In the genomic region with DNA sequence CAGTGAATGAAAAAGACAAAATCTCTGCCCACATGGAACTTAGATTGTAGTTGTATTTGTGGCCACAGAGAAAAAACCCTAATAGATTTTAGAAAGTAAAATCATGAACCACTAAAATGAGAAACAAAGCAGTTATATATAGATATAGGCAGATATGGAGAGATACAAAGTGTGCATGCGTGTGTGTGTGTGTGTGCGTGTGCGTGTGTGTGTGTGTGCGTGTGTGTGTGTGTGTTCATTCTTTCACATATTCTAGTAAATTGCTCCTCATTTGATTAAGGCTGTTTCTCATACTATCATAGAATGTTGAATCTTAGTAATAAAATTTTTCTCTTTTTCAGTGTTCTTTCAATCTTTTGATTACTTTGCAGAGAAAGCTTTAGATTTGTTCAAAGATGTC, we compare ENCODE assay signal across 21 cellular contexts.
DNase-seq lines count a peak whose midpoint lies in the region; ATAC-seq and TF ChIP-seq lines count a peak whose summit lies in the region.
"Had no signal": no experiment of that assay in that cellular context is flagged by ENCODE, and none has a peak within 500 bp of the region (broad histone marks: within the 10 kb centered on the region; RNA-seq: fewer than 3 reads in every experiment).

No MANE protein-coding gene starts in this region.

- DNase-seq in DMS53 (lab: John Stamatoyannopoulos, UW), result peak; percentile 5
- DNase-seq in DMS53 treated with DMSO at 0.1 percent for 48 hours (lab: John Stamatoyannopoulos, UW; ENCODE audit: unreplicated experiment), result no peak
- peak; percentile 4 for DNase-seq in NCI-H69 (lab: John Stamatoyannopoulos, UW)
- no peak for DNase-seq in central memory CD8-positive, alpha-beta T cell (ENCODE audit: low spot score in 2 of 2)
- DNase-seq in activated CD4-positive, alpha-beta T cell treated with anti-CD3 and anti-CD28 coated beads for 48 hours, result no peak
- DNase-seq in left lobe of liver (ENCODE audit: low spot score), result no peak
- DNase-seq in NCI-H2171 (lab: John Stamatoyannopoulos, UW), result no peak
- DNase-seq: 8988T, ACHN, BE2C, DMS153, HFFc6, KG1, MM.1S, NCI-H2227 treated with DMSO at 0.1 percent for 48 hours, NCI-H526 treated with DMSO at 0.1 percent for 48 hours, Peyer's patch, SJCRH30 had no signal

- TF ChIP-seq CTCF in nephron (IDR thresholded peaks at IDR 0.05; ENCODE audit: unreplicated experiment in 3 of 3), result no peak

- H3K9me3 Mint-ChIP-seq in central memory CD8-positive, alpha-beta T cell, result no peaks in the 10 kb centered on the region
- no peaks in the 10 kb centered on the region for H3K9me3 Mint-ChIP-seq in nephron
- H3K9me3 Mint-ChIP-seq: GM23338, H9, HFFc6 had no signal

- no peak for ATAC-seq in central memory CD8-positive, alpha-beta T cell (replicated peaks; ENCODE audit: extremely low read depth, poor library complexity, severe bottlenecking)
- no peak for ATAC-seq in left lobe of liver

- H3K36me3 Mint-ChIP-seq in central memory CD8-positive, alpha-beta T cell (ENCODE audit: insufficient read depth), result peaks cover 7% of the 10 kb centered on the region
- peaks cover 6% of the 10 kb centered on the region for H3K36me3 Mint-ChIP-seq in nephron (ENCODE audit: low read depth)

- no peak overlapping the region for H3K4me3 Mint-ChIP-seq in central memory CD8-positive, alpha-beta T cell
- no peak overlapping the region for H3K4me3 Mint-ChIP-seq in nephron
- H3K4me3 Mint-ChIP-seq: GM23338, H9, HFFc6 had no signal

- peaks cover 7% of the 10 kb centered on the region for H3K4me1 Mint-ChIP-seq in central memory CD8-positive, alpha-beta T cell
- peaks cover 14% of the 10 kb centered on the region for H3K4me1 Mint-ChIP-seq in nephron

- peak overlapping the region; percentile 0 for H3K27ac Mint-ChIP-seq in central memory CD8-positive, alpha-beta T cell (ENCODE audit: low read depth)
- peak overlapping the region; percentile 1 to 75 (median 24) for H3K27ac Mint-ChIP-seq in nephron
- H3K27ac Mint-ChIP-seq: HFFc6 had no signal

- no peaks in the 10 kb centered on the region for H3K27me3 Mint-ChIP-seq in central memory CD8-positive, alpha-beta T cell
- peaks cover 8% of the 10 kb centered on the region for H3K27me3 Mint-ChIP-seq in nephron (ENCODE audit: low read depth)

Comparison
In these comparisons a context has a peak if more than half of its experiments do, and no peak if none do; other contexts are left out.
1. DNase-seq: peak in DMS53 (single experiment) and NCI-H69 (single experiment); none in DMS53 treated with DMSO at 0.1 percent for 48 hours (single experiment), central memory CD8-positive, alpha-beta T cell (0 of 2), activated CD4-positive, alpha-beta T cell treated with anti-CD3 and anti-CD28 coated beads for 48 hours (single experiment), left lobe of liver (single experiment) and NCI-H2171 (single experiment).